In genomic region chr9:89808801-89809200, GRCh38 we compare ENCODE assay signal across 27 cellular contexts.
A peak's percentile ranks its signal among the peaks of the same experiment; 100 is the strongest.
DNase-seq lines count a peak whose midpoint lies in the region; ATAC-seq, FAIRE-seq and TF ChIP-seq lines count a peak whose summit lies in the region.
"Had no signal": no experiment of that assay in that cellular context is flagged by ENCODE, and none has a peak within 500 bp of the region (broad histone marks: within the 10 kb centered on the region; RNA-seq: fewer than 3 reads in every experiment).

No MANE protein-coding gene starts in this region.

- H3K9me1 ChIP-seq in endothelial cell of umbilical vein (replicated peaks; ENCODE audit: control insufficient read depth, extremely low read depth, insufficient read depth, low read length): no peaks in the 10 kb centered on the region

- FAIRE-seq in endothelial cell of umbilical vein (lab: Jason Lieb, UNC): peak; percentile 88
- FAIRE-seq: A204.1, colon had no signal

- WGBS in adrenal gland, 4 donors: 39 to 61% (median 54%) methylated on average over 6 to 12 of the region's 12 CpGs

- no peak for ATAC-seq in GM21526 (IDR thresholded peaks at IDR 0.05; ENCODE audit: low FRiP score, unreplicated experiment)
- no peak for ATAC-seq in GM21529 (IDR thresholded peaks at IDR 0.05; ENCODE audit: unreplicated experiment)
- ATAC-seq: activated naive CD4-positive, alpha-beta T cell treated with anti-CD3 and anti-CD28 coated beads, Interleukin-2, amount 50 U/mL, for 72 hours; gastroesophageal sphincter; Right ventricle myocardium inferior; stimulated activated effector memory CD8-positive, alpha-beta T cell treated with anti-CD3 and anti-CD28 coated beads, Interleukin-12 subunit alpha, Interleukin-12 subunit beta, amount 100 ng/mL, for 72 hours had no signal

- H3K9me3 Mint-ChIP-seq in nephron progenitor cell: no peaks in the 10 kb centered on the region
- H3K9me3 Mint-ChIP-seq: activated CD4-positive, alpha-beta memory T cell treated with anti-CD3 and anti-CD28 coated beads, Interleukin-2, amount 10 ng/mL, durations not matched to agents 7 days and 5 days; activated naive CD4-positive, alpha-beta T cell treated with anti-CD3 and anti-CD28 coated beads, Interleukin-2, amount 50 U/mL, for 72 hours; activated T-helper 2 cell treated with anti-CD3 and anti-CD28 coated beads, Interferon-gamma antibody, Interleukin-2, Interleukin-4, amounts not matched to agents 10 μg/mL and 5 μg/mL and 100 μg/mL, durations not matched to agents 14 hours and 24 hours and 36 hours; stimulated activated effector memory CD8-positive, alpha-beta T cell treated with anti-CD3 and anti-CD28 coated beads, Interleukin-12 subunit alpha, Interleukin-12 subunit beta, amount 100 ng/mL, for 72 hours had no signal

- H3K36me3 ChIP-seq in adrenal gland (replicated peaks in 1 of 2): no peaks in the 10 kb centered on the region
- no peaks in the 10 kb centered on the region for H3K36me3 ChIP-seq in endothelial cell of umbilical vein (ENCODE audit: control insufficient read depth in 2 of 2, extremely low read depth in 1 of 2, insufficient read depth in 2 of 2, low read length in 2 of 2)
- H3K36me3 ChIP-seq: BE2C, gastroesophageal sphincter had no signal

- DNase-seq in Daoy (ENCODE audit: low read depth): peak; percentile 82
- peak; percentile 76 to 95 (median 93) for DNase-seq in adrenal gland
- DNase-seq in endothelial cell of umbilical vein (ENCODE audit: low read depth, low spot score): peak; percentile 74
- DNase-seq in nephron progenitor cell: no peak
- DNase-seq in KBM-7: no peak
- no peak for DNase-seq in GF-D8 (lab: John Stamatoyannopoulos, UW)
- DNase-seq: activated CD4-positive, alpha-beta memory T cell treated with anti-CD3 and anti-CD28 coated beads, Interleukin-2, amount 10 ng/mL, durations not matched to agents 7 days and 5 days; activated CD4-positive, CD25-positive, alpha-beta regulatory T cell treated with anti-CD3 and anti-CD28 coated beads, Interleukin-2, amount 50 U/mL, for 72 hours; BE2C; H7; kidney glomerular epithelial cell; mammary epithelial cell; NCI-H1092; nucleus accumbens; OCI-M1; retina; stimulated activated CD4-positive, alpha-beta T cell treated with anti-CD3 and anti-CD28 coated beads, Interleukin-2, amount 100 ng/mL, for 48 hours; substantia nigra had no signal

- TF ChIP-seq POLR2A in adrenal gland (IDR thresholded peaks at IDR 0.05) (peak in 1 of 2 donors; percentile 71), endothelial cell of umbilical vein (IDR thresholded peaks at IDR 0.05; ENCODE audit: low read depth, low read length) (no peak)

- peak overlapping the region; percentile 37 to 95 (median 89) for H3K27ac ChIP-seq in adrenal gland
- peak overlapping the region; percentile 64 for H3K27ac ChIP-seq in endothelial cell of umbilical vein (ENCODE audit: insufficient read depth, low read depth, low read length)
- H3K27ac ChIP-seq: gastroesophageal sphincter had no signal

- H3K4me1 ChIP-seq in adrenal gland (replicated peaks in 1 of 2) (peaks cover 18 to 24% of the 10 kb centered on the region in 2 donors), endothelial cell of umbilical vein (ENCODE audit: control insufficient read depth, extremely low read depth, insufficient read depth, low read length) (peaks cover 41% of the 10 kb centered on the region)
- H3K4me1 ChIP-seq: BE2C, gastroesophageal sphincter had no signal

- POLR2A ChIA-PET in endothelial cell of umbilical vein (lab: Charles Lee): interaction anchor here (0.6 kb wide), 1 partner anchor 129 kb away, joined by 3 read pairs; no protein-coding TSS in a partner anchor

- H3K79me2 ChIP-seq in endothelial cell of umbilical vein (ENCODE audit: control insufficient read depth, insufficient read depth, low read length): no peaks in the 10 kb centered on the region

- H3K4me1 Mint-ChIP-seq in nephron progenitor cell: peaks cover 79% of the 10 kb centered on the region
- H3K4me1 Mint-ChIP-seq: stimulated activated effector memory CD8-positive, alpha-beta T cell treated with anti-CD3 and anti-CD28 coated beads, Interleukin-12 subunit alpha, Interleukin-12 subunit beta, amount 100 ng/mL, for 72 hours had no signal

- H3K36me3 Mint-ChIP-seq in nephron progenitor cell (ENCODE audit: low read depth): no peaks in the 10 kb centered on the region
- H3K36me3 Mint-ChIP-seq: activated naive CD4-positive, alpha-beta T cell treated with anti-CD3 and anti-CD28 coated beads, Interleukin-2, amount 50 U/mL, for 72 hours; stimulated activated effector memory CD8-positive, alpha-beta T cell treated with anti-CD3 and anti-CD28 coated beads, Interleukin-12 subunit alpha, Interleukin-12 subunit beta, amount 100 ng/mL, for 72 hours had no signal

- H3K9ac ChIP-seq in endothelial cell of umbilical vein (replicated peaks; ENCODE audit: extremely low read depth, insufficient read depth, low read length): peak overlapping the region; percentile 6

- no peaks in the 10 kb centered on the region for H3K27me3 ChIP-seq in adrenal gland
- H3K27me3 ChIP-seq in endothelial cell of umbilical vein (ENCODE audit: control insufficient read depth in 2 of 2, insufficient read depth in 2 of 2, low read length in 2 of 2): no peaks in the 10 kb centered on the region
- H3K27me3 ChIP-seq: BE2C had no signal

- dilution Hi-C loops in endothelial cell of umbilical vein (cut with MboI; ENCODE audit: extremely low pct_ligation_motif_present, low sequenced_read_pairs): no loop called here

- no peak overlapping the region for H3K4me3 ChIP-seq in adrenal gland
- no peak overlapping the region for H3K4me3 ChIP-seq in endothelial cell of umbilical vein (replicated peaks in 1 of 3; ENCODE audit: insufficient read depth in 1 of 3, low read depth in 1 of 3, low read length in 3 of 3)
- H3K4me3 ChIP-seq: gastroesophageal sphincter had no signal

- intact Hi-C loops in adrenal gland (cut with DNase I): loop anchor here in 1 of 2 donors (5.0 to 10.0 kb wide), 2 partner anchors 204 to 294 kb away; partner anchors contain the start of gene GADD45G
- intact Hi-C loops in endothelial cell of umbilical vein (cut with micrococcal nuclease): loop anchor here (5.0 kb wide), 1 partner anchor 146 kb away; no protein-coding TSS in a partner anchor

- peaks cover 16% of the 10 kb centered on the region for H3K27me3 Mint-ChIP-seq in nephron progenitor cell (ENCODE audit: low read depth, poor library complexity)

- H4K20me1 ChIP-seq in endothelial cell of umbilical vein (replicated peaks; ENCODE audit: control insufficient read depth, extremely low read depth, insufficient read depth, low read length): no peaks in the 10 kb centered on the region

- H2AFZ ChIP-seq in endothelial cell of umbilical vein (ENCODE audit: low read depth, low read length): peak overlapping the region; percentile 8

- in situ Hi-C loops in KBM-7 (cut with MboI; ENCODE audit: low pct_unique_long_range_greater_than_20kb, low sequenced_read_pairs): no loop called here

- CTCF ChIA-PET in endothelial cell of umbilical vein (lab: Charles Lee): no interaction called here

- H3K4me2 ChIP-seq in endothelial cell of umbilical vein (ENCODE audit: insufficient read depth, low read length): no peak overlapping the region

- no TSS peak for BruUV-seq in endothelial cell of umbilical vein (replicated peaks; lab: Mats Ljungman, UMichigan)

- H3K4me3 Mint-ChIP-seq in nephron progenitor cell: no peak overlapping the region
- H3K4me3 Mint-ChIP-seq: activated CD4-positive, alpha-beta memory T cell treated with anti-CD3 and anti-CD28 coated beads, Interleukin-2, amount 10 ng/mL, durations not matched to agents 7 days and 5 days; stimulated activated effector memory CD8-positive, alpha-beta T cell treated with anti-CD3 and anti-CD28 coated beads, Interleukin-12 subunit alpha, Interleukin-12 subunit beta, amount 100 ng/mL, for 72 hours had no signal

- TF ChIP-seq CTCF in adrenal gland (IDR thresholded peaks at IDR 0.05) (no peak), endothelial cell of umbilical vein (IDR thresholded peaks at IDR 0.05; ENCODE audit: extremely low read depth in 1 of 2, insufficient read depth in 1 of 2, low read depth in 1 of 2, low read length in 2 of 2) (no peak), nephron progenitor cell (IDR thresholded peaks at IDR 0.05) (no peak)

- H3K9me3 ChIP-seq in adrenal gland (replicated peaks in 1 of 3) (no peaks in the 10 kb centered on the region), endothelial cell of umbilical vein (replicated peaks; ENCODE audit: control insufficient read depth, insufficient read depth, low read length) (no peaks in the 10 kb centered on the region)
- H3K9me3 ChIP-seq: BE2C, gastroesophageal sphincter had no signal

- peak overlapping the region; percentile 95 for H3K27ac Mint-ChIP-seq in nephron progenitor cell
- H3K27ac Mint-ChIP-seq: activated CD4-positive, alpha-beta memory T cell treated with anti-CD3 and anti-CD28 coated beads, Interleukin-2, amount 10 ng/mL, durations not matched to agents 7 days and 5 days; activated T-helper 2 cell treated with anti-CD3 and anti-CD28 coated beads, Interferon-gamma antibody, Interleukin-2, Interleukin-4, amounts not matched to agents 10 μg/mL and 5 μg/mL and 100 μg/mL, durations not matched to agents 14 hours and 24 hours and 36 hours; stimulated activated effector memory CD8-positive, alpha-beta T cell treated with anti-CD3 and anti-CD28 coated beads, Interleukin-12 subunit alpha, Interleukin-12 subunit beta, amount 100 ng/mL, for 72 hours had no signal

TF ChIP-seq in endothelial cell of umbilical vein, 7 proteins besides CTCF, POLR2A, EP300 and RAD21:
- TF ChIP-seq MAX (IDR thresholded peaks at IDR 0.05; ENCODE audit: insufficient read depth, insufficient read length) (no peak), POLR2AphosphoS5 (IDR thresholded peaks at IDR 0.05; ENCODE audit: insufficient read depth, low read depth, low read length) (peak; percentile 47), GATA2 (IDR thresholded peaks at IDR 0.05; ENCODE audit: insufficient read depth, insufficient read length, low read depth, low read length) (no peak), FOS (IDR thresholded peaks at IDR 0.05; ENCODE audit: borderline replicate concordance, insufficient read depth, low read length) (peak; percentile 47), EZH2 (IDR thresholded peaks at IDR 0.05; ENCODE audit: borderline replicate concordance, low read depth, low read length, severe bottlenecking) (no peak), JUN (IDR thresholded peaks at IDR 0.05; ENCODE audit: borderline replicate concordance, insufficient read depth, insufficient read length, low read depth) (peak; percentile 63), MYC (IDR thresholded peaks at IDR 0.05; ENCODE audit: low read depth, low read length) (no peak)

Comparison
In these comparisons a context has a peak if more than half of its experiments do, and no peak if none do; other contexts are left out.
1. DNase-seq: peak in Daoy (single experiment), adrenal gland (7 of 7) and endothelial cell of umbilical vein (single experiment); none in nephron progenitor cell (single experiment), KBM-7 (single experiment) and GF-D8 (single experiment).